In genomic region chr3:15206662-15207576, GRCh38 we compare ENCODE assay signal across 8 cellular contexts. TPM values are rescaled to one million over a fixed set of nuclear protein-coding genes. Genes with fewer than 3 reads are reported as not detected.
DNase-seq lines count a peak whose midpoint lies in the region; ATAC-seq and TF ChIP-seq lines count a peak whose summit lies in the region.

No MANE protein-coding gene starts in this region.

- peak overlapping the region; percentile 98 for H3K4me2 ChIP-seq in osteoblast (ENCODE audit: insufficient read depth, low read length)

- ATAC-seq in GM18868 (IDR thresholded peaks at IDR 0.05; ENCODE audit: unreplicated experiment) = peak; percentile 31

- no peak for TF ChIP-seq CTCF in osteoblast (IDR thresholded peaks at IDR 0.05; ENCODE audit: extremely low read depth, low read depth, low read length)

- peaks cover 6% of the 10 kb centered on the region for H3K36me3 ChIP-seq in osteoblast (ENCODE audit: insufficient read depth, low read length)

- H3K9me3 ChIP-seq in osteoblast (ENCODE audit: low read depth, low read length) = no peaks in the 10 kb centered on the region

- peaks cover 25% of the 10 kb centered on the region for H4K20me1 ChIP-seq in osteoblast (ENCODE audit: insufficient read depth, low read length)

- peaks cover 17% of the 10 kb centered on the region for H3K4me1 ChIP-seq in osteoblast (ENCODE audit: insufficient read depth, low read length)

- peak overlapping the region; percentile 93 for H3K4me3 ChIP-seq in osteoblast (ENCODE audit: insufficient read depth, low read length)

- peaks cover 55% of the 10 kb centered on the region for H3K79me2 ChIP-seq in osteoblast (ENCODE audit: insufficient read depth, low read length)

- DNase-seq in HS-27A (ENCODE audit: low read depth) (peak; percentile 38), foreskin melanocyte (peak; percentile 28), osteoblast (ENCODE audit: insufficient read length, low spot score, missing footprints) (peak; percentile 80), cortex of kidney (lab: John Stamatoyannopoulos, UW) (no peak), SW 1271 (lab: John Stamatoyannopoulos, UW) (no peak), COR-L47 (lab: John Stamatoyannopoulos, UW) (no peak)
- DNase-seq in activated T-cell treated with anti-CD3 and anti-CD28 coated beads, Interleukin-2, amount 50 U/mL, for 48 hours = peak; percentile 45 to 52

- H3K27ac ChIP-seq in osteoblast (ENCODE audit: low read depth, low read length) = peak overlapping the region; percentile 85

- no peaks in the 10 kb centered on the region for H3K27me3 ChIP-seq in osteoblast (ENCODE audit: insufficient read depth, low read length)

- H2AFZ ChIP-seq in osteoblast (ENCODE audit: low read length) = peak overlapping the region; percentile 82

RNA-seq across cellular contexts. Expression of gene CAPN7, which starts 0.9 kb away (rescaled TPM):
- 45.2 and 65.4 TPM in 2 replicates for total RNA-seq in osteoblast

Comparison
In these comparisons a context has a peak if more than half of its experiments do, and no peak if none do; other contexts are left out.
1. DNase-seq: peak in HS-27A (single experiment), activated T-cell treated with anti-CD3 and anti-CD28 coated beads, Interleukin-2, amount 50 U/mL, for 48 hours (2 of 2), foreskin melanocyte (single experiment) and osteoblast (single experiment); none in cortex of kidney (single experiment), SW 1271 (0 of 2) and COR-L47 (single experiment).